Comparison of ENCODE assay signal across 8 cellular contexts in the genomic region with DNA sequence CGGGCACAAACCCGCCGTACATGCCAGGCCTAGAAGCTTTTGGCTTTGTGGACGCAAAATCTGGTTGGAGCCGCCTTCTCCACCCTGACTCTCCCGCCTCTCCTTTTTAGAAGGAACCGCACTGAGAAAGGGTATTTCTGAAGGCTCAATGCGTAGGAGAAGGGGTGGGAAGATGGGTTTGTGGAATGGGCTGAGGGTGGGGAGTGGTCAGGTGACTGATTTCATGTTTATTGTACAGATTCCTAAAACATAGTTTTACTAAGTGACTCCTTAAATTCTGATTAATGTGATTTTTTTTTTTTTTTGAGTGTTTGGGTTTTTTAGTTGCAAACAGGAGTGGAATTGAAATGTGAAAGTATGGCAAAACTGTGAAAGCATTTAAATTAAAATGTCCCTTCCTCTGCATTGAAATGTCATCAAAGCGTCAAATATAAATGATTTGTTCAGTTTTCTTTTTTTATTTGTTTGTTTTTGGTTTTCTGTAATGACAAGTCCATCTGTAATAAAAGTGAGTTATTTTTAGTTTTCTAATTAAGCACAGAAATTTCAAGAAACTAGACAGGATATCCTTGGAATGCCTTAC. TPM values are rescaled to one million over a fixed set of nuclear protein-coding genes. Genes with fewer than 3 reads are reported as not detected.
DNase-seq lines count a peak whose midpoint lies in the region; ATAC-seq, FAIRE-seq and TF ChIP-seq lines count a peak whose summit lies in the region.

No MANE protein-coding gene starts in this region.

- no peak for ATAC-seq in GM19035 (IDR thresholded peaks at IDR 0.05; ENCODE audit: unreplicated experiment)

- H3K4me1 ChIP-seq in PC-9 (replicated peaks; ENCODE audit: insufficient read depth) (peaks cover 36% of the 10 kb centered on the region), endothelial cell of umbilical vein (ENCODE audit: control insufficient read depth, extremely low read depth, insufficient read depth, low read length) (peaks cover 11% of the 10 kb centered on the region), ovary (ENCODE audit: insufficient read depth) (peaks cover 2% of the 10 kb centered on the region)

- peak overlapping the region; percentile 82 for H2AFZ ChIP-seq in PC-9
- peak overlapping the region; percentile 87 for H2AFZ ChIP-seq in endothelial cell of umbilical vein (ENCODE audit: low read depth, low read length)

- H3K9me1 ChIP-seq in endothelial cell of umbilical vein (replicated peaks; ENCODE audit: control insufficient read depth, extremely low read depth, insufficient read depth, low read length): no peaks in the 10 kb centered on the region

- H3K36me3 ChIP-seq in PC-9 (ENCODE audit: low read depth) (peaks cover 12% of the 10 kb centered on the region), endothelial cell of umbilical vein (ENCODE audit: control insufficient read depth in 2 of 2, extremely low read depth in 1 of 2, insufficient read depth in 2 of 2, low read length in 2 of 2) (peaks cover 2 to 4% of the 10 kb centered on the region in 2 experiments), ovary (no peaks in the 10 kb centered on the region)

- BruUV-seq in PC-9 (replicated peaks; lab: Mats Ljungman, UMichigan) (no TSS peak), endothelial cell of umbilical vein (replicated peaks; lab: Mats Ljungman, UMichigan) (TSS peak; percentile 58)

- no peak for FAIRE-seq in endothelial cell of umbilical vein (lab: Jason Lieb, UNC)

- peaks cover 24% of the 10 kb centered on the region for H4K20me1 ChIP-seq in PC-9 (ENCODE audit: insufficient read depth)
- no peaks in the 10 kb centered on the region for H4K20me1 ChIP-seq in endothelial cell of umbilical vein (replicated peaks; ENCODE audit: control insufficient read depth, extremely low read depth, insufficient read depth, low read length)

- H3K79me2 ChIP-seq in PC-9 (ENCODE audit: low read depth) (peaks cover 50% of the 10 kb centered on the region), endothelial cell of umbilical vein (ENCODE audit: control insufficient read depth, insufficient read depth, low read length) (peaks cover 4% of the 10 kb centered on the region)

- peaks cover 44% of the 10 kb centered on the region for H3F3A ChIP-seq in PC-9 (ENCODE audit: insufficient read depth, low read depth)

- dilution Hi-C loops in endothelial cell of umbilical vein (cut with MboI; ENCODE audit: extremely low pct_ligation_motif_present, low sequenced_read_pairs): no loop called here

- peak overlapping the region; percentile 95 for H3K27ac ChIP-seq in PC-9
- peak overlapping the region; percentile 32 for H3K27ac ChIP-seq in endothelial cell of umbilical vein (ENCODE audit: insufficient read depth, low read depth, low read length)
- H3K27ac ChIP-seq in ovary: peak overlapping the region; percentile 54 to 98

- H3K27me3 ChIP-seq in PC-9 (ENCODE audit: insufficient read depth, low read depth) (no peaks in the 10 kb centered on the region), endothelial cell of umbilical vein (ENCODE audit: control insufficient read depth in 2 of 2, insufficient read depth in 2 of 2, low read length in 2 of 2) (peaks cover 2 to 5% of the 10 kb centered on the region in 2 experiments), ovary (no peaks in the 10 kb centered on the region)

- DNase-seq in DMS114 treated with DMSO at 0.1 percent for 48 hours (lab: John Stamatoyannopoulos, UW; ENCODE audit: unreplicated experiment) (peak; percentile 82), PC-9 (no peak), endothelial cell of umbilical vein (ENCODE audit: low read depth, low spot score) (no peak), ovary (no peak), HUDEP-2 (lab: John Stamatoyannopoulos, UW; ENCODE audit: unreplicated experiment in 76 of 76) (no peak), NCI-H1436 treated with DMSO at 0.1 percent for 48 hours (lab: John Stamatoyannopoulos, UW) (no peak), NCI-H2107 treated with DMSO at 0.1 percent for 48 hours (lab: John Stamatoyannopoulos, UW; ENCODE audit: unreplicated experiment) (no peak)

- H3K4me2 ChIP-seq in PC-9 (peak overlapping the region; percentile 94), endothelial cell of umbilical vein (ENCODE audit: insufficient read depth, low read length) (peak overlapping the region; percentile 38)

- 0 to 3% (median 1%) methylated on average over 9 of the region's 9 CpGs for WGBS in ovary, 3 donors

- TF ChIP-seq CTCF in PC-9 (conservative IDR thresholded peaks at IDR 0.05): no peak
- no peak for TF ChIP-seq CTCF in endothelial cell of umbilical vein (IDR thresholded peaks at IDR 0.05; ENCODE audit: extremely low read depth in 1 of 2, insufficient read depth in 1 of 2, low read depth in 1 of 2, low read length in 2 of 2)
- TF ChIP-seq CTCF in ovary (IDR thresholded peaks at IDR 0.05): no peak

- peak overlapping the region; percentile 58 for H3K9ac ChIP-seq in endothelial cell of umbilical vein (replicated peaks; ENCODE audit: extremely low read depth, insufficient read depth, low read length)

- intact Hi-C loops in PC-9 (cut with micrococcal nuclease; ENCODE audit: unreplicated experiment): loop anchor here (1.0 kb wide), 2 partner anchors 16 to 51 kb away; no protein-coding TSS in a partner anchor
- intact Hi-C loops in endothelial cell of umbilical vein (cut with micrococcal nuclease): loop anchor here (2.0 to 5.0 kb wide), 4 partner anchors 51 to 394 kb away; a partner anchor contains a TSS
- intact Hi-C loops in ovary (cut with DNase I): loop anchor here in 2 of 4 donors (5.0 kb wide), 4 partner anchors 34 to 84 kb away; no protein-coding TSS in a partner anchor

- POLR2A ChIA-PET in PC-9 (lab: Charles Lee; ENCODE audit: unreplicated experiment): interaction anchor here (0.6 to 3.0 kb wide), 6 partner anchors 16 to 285 kb away, joined by 4 to 28 read pairs (median 6); a partner anchor contains a TSS
- POLR2A ChIA-PET in endothelial cell of umbilical vein (lab: Charles Lee): interaction anchor here (2.9 kb wide), 1 partner anchor 253 kb away, joined by 10 read pairs; a partner anchor contains a TSS

- CTCF ChIA-PET in PC-9 (lab: Charles Lee) (interaction anchor here (1.2 kb wide), 1 partner anchor 82 kb away, joined by 3 read pairs; no protein-coding TSS in a partner anchor), endothelial cell of umbilical vein (lab: Charles Lee) (interaction anchor here (1.0 to 7.5 kb wide), 3 partner anchors 63 to 285 kb away, joined by 3 to 149 read pairs (median 3); a partner anchor contains a TSS)

- no peak for TF ChIP-seq EP300 in ovary (IDR thresholded peaks at IDR 0.05)

- peak; percentile 7 for TF ChIP-seq POLR2A in endothelial cell of umbilical vein (IDR thresholded peaks at IDR 0.05; ENCODE audit: low read depth, low read length)
- no peak for TF ChIP-seq POLR2A in ovary (IDR thresholded peaks at IDR 0.05)

- H3K4me3 ChIP-seq in PC-9: peak overlapping the region; percentile 83
- H3K4me3 ChIP-seq in endothelial cell of umbilical vein (replicated peaks in 1 of 3; ENCODE audit: insufficient read depth in 1 of 3, low read depth in 1 of 3, low read length in 3 of 3): peak overlapping the region; percentile 22 to 63 (median 45)
- H3K4me3 ChIP-seq in ovary: peak overlapping the region; percentile 94

- H3K9me2 ChIP-seq in PC-9 (ENCODE audit: insufficient read depth): no peaks in the 10 kb centered on the region

- H3K9me3 ChIP-seq in PC-9 (ENCODE audit: insufficient read depth, low read depth) (no peaks in the 10 kb centered on the region), endothelial cell of umbilical vein (replicated peaks; ENCODE audit: control insufficient read depth, insufficient read depth, low read length) (no peaks in the 10 kb centered on the region), ovary (no peaks in the 10 kb centered on the region)

TF ChIP-seq in endothelial cell of umbilical vein, 7 proteins besides CTCF, POLR2A, EP300 and RAD21:
- TF ChIP-seq EZH2 (IDR thresholded peaks at IDR 0.05; ENCODE audit: borderline replicate concordance, low read depth, low read length, severe bottlenecking) (no peak), POLR2AphosphoS5 (IDR thresholded peaks at IDR 0.05; ENCODE audit: insufficient read depth, low read depth, low read length) (no peak)
TF ChIP-seq in endothelial cell of umbilical vein: peak in this region for 0.

RNA-seq across cellular contexts. Expression of a gene that starts 1.8 kb away (rescaled TPM):
- 54.2 and 67.9 TPM in 2 replicates for total RNA-seq in PC-9 (2021)
- 12.9 and 13.0 TPM in 2 replicates for total RNA-seq in endothelial cell of umbilical vein
- polyA plus RNA-seq in endothelial cell of umbilical vein: 3.3 and 4.2 TPM in 2 replicates
- 3.3 and 3.6 TPM in 2 replicates for polyA plus RNA-seq in endothelial cell of umbilical vein (2011; cell fraction: cytosol; rRNA removed)
- 2.3 and 2.6 TPM in 2 replicates for polyA plus RNA-seq in endothelial cell of umbilical vein (2011; cell fraction: nucleus; rRNA removed)
- polyA plus RNA-seq in endothelial cell of umbilical vein (2012): 10.7 and 13.5 TPM in 2 replicates
- polyA minus RNA-seq in endothelial cell of umbilical vein: 5.9 and 6.1 TPM in 2 replicates
- 103 TPM for polyA minus RNA-seq in endothelial cell of umbilical vein (2011; cell fraction: cytosol; rRNA and poly(A)+ RNA removed)
- 3.0 and 9.5 TPM in 2 replicates for polyA minus RNA-seq in endothelial cell of umbilical vein (2011; cell fraction: nucleus; rRNA and poly(A)+ RNA removed)
- total RNA-seq in ovary: 100 to 1,000 TPM in 1 of 7 donors, 10 to 100 TPM in 6; 28.6 to 150 (median 79.2) TPM
- 10 to 100 TPM; 19.6 to 49.3 TPM for polyA plus RNA-seq in ovary

RNA-seq across cellular contexts. Expression of a gene that starts 32.6 kb away (rescaled TPM):
- total RNA-seq in PC-9 (2021) (not detected in 2 replicates), endothelial cell of umbilical vein (not detected in 2 replicates), ovary (100 to 1,000 TPM in 4 of 7 donors, 10 to 100 TPM in 3; 29.8 to 178 (median 107) TPM)
- polyA plus RNA-seq in endothelial cell of umbilical vein (0.03 TPM in 1 of 2 replicates, not detected in the other), ovary (10 to 100 TPM; 20.9 to 71.5 TPM)
- polyA plus RNA-seq in endothelial cell of umbilical vein (2011; cell fraction: cytosol; rRNA removed): not detected in 2 replicates
- not detected in 2 replicates for polyA plus RNA-seq in endothelial cell of umbilical vein (2011; cell fraction: nucleus; rRNA removed)
- polyA plus RNA-seq in endothelial cell of umbilical vein (2012): not detected in 2 replicates
- polyA minus RNA-seq in endothelial cell of umbilical vein: not detected in 2 replicates
- not detected for polyA minus RNA-seq in endothelial cell of umbilical vein (2011; cell fraction: cytosol; rRNA and poly(A)+ RNA removed)
- polyA minus RNA-seq in endothelial cell of umbilical vein (2011; cell fraction: nucleus; rRNA and poly(A)+ RNA removed): not detected in 2 replicates

Comparison
In these comparisons a context has a peak if more than half of its experiments do, and no peak if none do; other contexts are left out.
1. H3K27ac ChIP-seq: peak in every context shown above with its lines; median percentile 95 in PC-9; 76 in ovary; 32 in endothelial cell of umbilical vein.
2. RNA of a gene that starts 32.6 kb away (total RNA-seq): 29.8 to 178 TPM in ovary; not detected in PC-9 and not detected in endothelial cell of umbilical vein; every median in the first group is over 10 times any median in the second.
3. Peak in every context shown above with its lines, with median percentiles within 50 percentile points of each other: H3K4me3 ChIP-seq.